Comparison of ENCODE assay signal across 16 cellular contexts in genomic region chr10:110850099-110850498, GRCh38.
"Had no signal": no experiment of that assay in that cellular context is flagged by ENCODE, and none has a peak within 500 bp of the region (broad histone marks: within the 10 kb centered on the region; RNA-seq: fewer than 3 reads in every experiment).

No MANE protein-coding gene starts in this region.

- H3K27me3 Mint-ChIP-seq: activated CD4-positive, alpha-beta memory T cell treated with anti-CD3 and anti-CD28 coated beads for 36 hours; activated naive CD8-positive, alpha-beta T cell treated with anti-CD3 and anti-CD28 coated beads, Interleukin-2, amount 10 ng/mL, durations not matched to agents 7 days and 5 days; activated T-helper 17 cell treated with anti-CD3 and anti-CD28 coated beads, Interleukin-2, amount 50 U/mL, for 72 hours; stimulated activated naive B cell treated with anti-CD40 and anti-IgM and Interleukin-4, amounts not matched to agents 10 μg/mL and 1 μg/mL and 100 μg/mL, for 72 hours; type B pancreatic cell had no signal

- ATAC-seq: activated T-helper 17 cell treated with anti-CD3 and anti-CD28 coated beads, Interleukin-2, amount 50 U/mL, for 72 hours; left colon; psoas muscle; sciatic nerve; stimulated activated naive B cell treated with anti-CD40 and anti-IgM and Interleukin-4, amounts not matched to agents 10 μg/mL and 1 μg/mL and 100 μg/mL, for 72 hours had no signal

- H3K36me3 Mint-ChIP-seq: activated CD4-positive, alpha-beta memory T cell treated with anti-CD3 and anti-CD28 coated beads for 36 hours; type B pancreatic cell had no signal

- DNase-seq: activated CD4-positive, alpha-beta memory T cell treated with anti-CD3 and anti-CD28 coated beads for 36 hours; activated CD4-positive, CD25-positive, alpha-beta regulatory T cell treated with anti-CD3 and anti-CD28 coated beads, Interleukin-2, amount 50 U/mL, for 72 hours; activated naive CD8-positive, alpha-beta T cell treated with anti-CD3 and anti-CD28 coated beads, Interleukin-2, amount 10 ng/mL, durations not matched to agents 7 days and 5 days; aorta; glutamatergic neuron; left colon; nephron progenitor cell; psoas muscle; spleen; stimulated activated CD4-positive, alpha-beta T cell treated with anti-CD3 and anti-CD28 coated beads, Interleukin-1b, Interleukin-23, amount 100 ng/mL, for 48 hours; stimulated activated naive B cell treated with anti-CD40 and anti-IgM and Interleukin-4, amounts not matched to agents 10 μg/mL and 1 μg/mL and 100 μg/mL, for 72 hours; SW 1271 had no signal

- H3K4me3 Mint-ChIP-seq: activated CD4-positive, alpha-beta memory T cell treated with anti-CD3 and anti-CD28 coated beads for 36 hours; nephron progenitor cell; stimulated activated naive B cell treated with anti-CD40 and anti-IgM and Interleukin-4, amounts not matched to agents 10 μg/mL and 1 μg/mL and 100 μg/mL, for 72 hours; type B pancreatic cell had no signal

- H3K27ac Mint-ChIP-seq: activated CD4-positive, alpha-beta memory T cell treated with anti-CD3 and anti-CD28 coated beads for 36 hours; type B pancreatic cell had no signal

- H3K9me3 Mint-ChIP-seq: activated T-helper 17 cell treated with anti-CD3 and anti-CD28 coated beads, Interleukin-2, amount 50 U/mL, for 72 hours; nephron progenitor cell; type B pancreatic cell had no signal

- FAIRE-seq: bronchial epithelial cell had no signal
